ENCODE assay signal across 30 cellular contexts in genomic region chr16:74768239-74768638, GRCh38. TPM values are rescaled to one million over a fixed set of nuclear protein-coding genes. Genes with fewer than 3 reads are reported as not detected.
"Had no signal": no experiment of that assay in that cellular context is flagged by ENCODE, and none has a peak within 500 bp of the region (broad histone marks: within the 10 kb centered on the region; RNA-seq: fewer than 3 reads in every experiment).

No MANE protein-coding gene starts in this region.

- H3K27ac ChIP-seq: ascending aorta, body of pancreas, RWPE1, SJCRH30, VCaP had no signal

- H3K4me1 ChIP-seq: ascending aorta, SJCRH30 had no signal

- H3K36me3 ChIP-seq: ascending aorta, SJCRH30 had no signal

- H3K4me3 Mint-ChIP-seq: activated CD4-positive, alpha-beta memory T cell treated with anti-CD3 and anti-CD28 coated beads, Interleukin-2, amount 10 ng/mL, durations not matched to agents 7 days and 5 days; activated CD4-positive, alpha-beta T cell treated with anti-CD3 and anti-CD28 coated beads for 36 hours; activated naive CD4-positive, alpha-beta T cell treated with anti-CD3 and anti-CD28 coated beads, Interleukin-2, amount 50 U/mL, for 24 hours; activated T-cell treated with anti-CD3 and anti-CD28 coated beads, Interleukin-2, amount 50 U/mL, for 72 hours had no signal

- H3K4me1 Mint-ChIP-seq: activated CD4-positive, alpha-beta T cell treated with anti-CD3 and anti-CD28 coated beads for 36 hours; activated naive CD4-positive, alpha-beta T cell treated with anti-CD3 and anti-CD28 coated beads, Interleukin-2, amount 50 U/mL, for 24 hours had no signal

- DNase-seq: activated CD4-positive, alpha-beta memory T cell treated with anti-CD3 and anti-CD28 coated beads, Interleukin-2, amount 10 ng/mL, durations not matched to agents 7 days and 5 days; activated CD4-positive, alpha-beta T cell treated with anti-CD3 and anti-CD28 coated beads for 36 hours; activated CD4-positive, alpha-beta T cell treated with anti-CD3 and anti-CD28 coated beads, Interleukin-2, amount 50 U/mL, for 1 hour; activated gamma-delta T cell treated with Interleukin-2 at 50 U/mL for 16 hours; activated T-cell treated with anti-CD3 and anti-CD28 coated beads, Interleukin-2, amount 50 U/mL, for 72 hours; body of pancreas; central memory CD4-positive, alpha-beta T cell; Kasumi-1; NCI-H1048; NCI-H1417; NCI-H2029; NCI-H2107; NCI-H2171 treated with DMSO at 0.1 percent for 48 hours; NCI-H345; NCI-H510A treated with DMSO at 0.1 percent for 48 hours; NCI-H69; NK-92 treated with Interleukin-12 subunit alpha and Interleukin-12 subunit beta, amount 100 ng/mL, for 24 hours; OCI-M1; Right ventricle myocardium superior; SJCRH30; SK-N-SH; T-helper 1 cell had no signal

- ATAC-seq: activated CD4-positive, alpha-beta T cell treated with anti-CD3 and anti-CD28 coated beads for 36 hours; activated T-cell treated with anti-CD3 and anti-CD28 coated beads, Interleukin-2, amount 50 U/mL, for 72 hours; body of pancreas; Panc1 had no signal

- H3K27me3 ChIP-seq: ascending aorta, body of pancreas, SJCRH30 had no signal

- H3K9me3 ChIP-seq: ascending aorta, body of pancreas, SJCRH30, SK-N-SH had no signal

- H3K27ac Mint-ChIP-seq: activated CD4-positive, alpha-beta memory T cell treated with anti-CD3 and anti-CD28 coated beads, Interleukin-2, amount 10 ng/mL, durations not matched to agents 7 days and 5 days; activated CD4-positive, alpha-beta T cell treated with anti-CD3 and anti-CD28 coated beads for 36 hours; activated naive CD4-positive, alpha-beta T cell treated with anti-CD3 and anti-CD28 coated beads, Interleukin-2, amount 50 U/mL, for 24 hours; activated T-cell treated with anti-CD3 and anti-CD28 coated beads, Interleukin-2, amount 50 U/mL, for 72 hours; activated T-helper 2 cell treated with anti-CD3 and anti-CD28 coated beads, Interferon-gamma antibody, Interleukin-2, Interleukin-4, amounts not matched to agents 10 μg/mL and 5 μg/mL and 100 μg/mL, durations not matched to agents 14 hours and 24 hours and 36 hours had no signal

- H3K4me3 ChIP-seq: ascending aorta, body of pancreas, SJCRH30 had no signal

- H3K9me3 Mint-ChIP-seq: activated CD4-positive, alpha-beta memory T cell treated with anti-CD3 and anti-CD28 coated beads, Interleukin-2, amount 10 ng/mL, durations not matched to agents 7 days and 5 days; activated naive CD4-positive, alpha-beta T cell treated with anti-CD3 and anti-CD28 coated beads, Interleukin-2, amount 50 U/mL, for 24 hours; activated T-cell treated with anti-CD3 and anti-CD28 coated beads, Interleukin-2, amount 50 U/mL, for 72 hours; activated T-helper 2 cell treated with anti-CD3 and anti-CD28 coated beads, Interferon-gamma antibody, Interleukin-2, Interleukin-4, amounts not matched to agents 10 μg/mL and 5 μg/mL and 100 μg/mL, durations not matched to agents 14 hours and 24 hours and 36 hours had no signal

- H3K36me3 Mint-ChIP-seq: activated naive CD4-positive, alpha-beta T cell treated with anti-CD3 and anti-CD28 coated beads, Interleukin-2, amount 50 U/mL, for 24 hours had no signal

RNA-seq across cellular contexts. Expression of gene FA2H, which starts 6.4 kb away (rescaled TPM):
- total RNA-seq: activated CD4-positive, alpha-beta T cell treated with anti-CD3 and anti-CD28 coated beads for 36 hours; activated CD8-positive, alpha-beta memory T cell treated with anti-CD3 and anti-CD28 coated beads for 36 hours; activated T-cell treated with anti-CD3 and anti-CD28 coated beads, Interleukin-2, amount 50 U/mL, for 72 hours; activated T-helper 2 cell treated with anti-CD3 and anti-CD28 coated beads, Interferon-gamma antibody, Interleukin-2, Interleukin-4, amounts not matched to agents 10 μg/mL and 5 μg/mL and 100 μg/mL, durations not matched to agents 14 hours and 24 hours and 36 hours; ascending aorta; chondrocyte; SJCRH30 had no signal
- polyA plus RNA-seq: SK-N-SH had no signal
